Comparison of ENCODE assay signal across 21 cellular contexts in genomic region chr1:69639159-69639558, GRCh38.
"Had no signal": no experiment of that assay in that cellular context is flagged by ENCODE, and none has a peak within 500 bp of the region (broad histone marks: within the 10 kb centered on the region; RNA-seq: fewer than 3 reads in every experiment).

No MANE protein-coding gene starts in this region.

- H3K36me3 ChIP-seq: adrenal gland, colonic mucosa had no signal

- H3K4me3 ChIP-seq: adrenal gland, colonic mucosa, PC-9 had no signal

- H3K27ac ChIP-seq: adrenal gland, colonic mucosa, PC-9 had no signal

- H3K4me1 ChIP-seq: adrenal gland, colonic mucosa had no signal

- H3K4me2 ChIP-seq: PC-9 had no signal

- H3K9me3 ChIP-seq: adrenal gland, colonic mucosa had no signal

- DNase-seq: activated CD4-positive, alpha-beta T cell treated with anti-CD3 and anti-CD28 coated beads for 48 hours; activated CD4-positive, alpha-beta T cell treated with anti-CD3 and anti-CD28 coated beads, Interleukin-2, amount 50 U/mL, for 4 hours; activated CD4-positive, CD25-positive, alpha-beta regulatory T cell treated with anti-CD3 and anti-CD28 coated beads, Interleukin-2, amount 50 U/mL, for 72 hours; activated CD8-positive, alpha-beta memory T cell treated with anti-CD3 and anti-CD28 coated beads, Interleukin-2, amount 50 U/mL, for 48 hours; activated CD8-positive, alpha-beta T cell treated with anti-CD3 and anti-CD28 coated beads, Interleukin-2, amount 10 ng/mL, durations not matched to agents 7 days and 5 days; activated naive CD4-positive, alpha-beta T cell treated with anti-CD3 and anti-CD28 coated beads, Interleukin-2, amount 50 U/mL, for 16 hours; activated naive CD8-positive, alpha-beta T cell treated with anti-CD3 and anti-CD28 coated beads, Interleukin-2, amount 10 ng/mL, durations not matched to agents 7 days and 5 days; activated T-cell treated with anti-CD3 and anti-CD28 coated beads, Interleukin-2, amount 50 U/mL, for 1 hour; adrenal gland; anterior cingulate cortex; colonic mucosa; NCI-H1048; NCI-H146; NCI-H187 treated with DMSO at 0.1 percent for 48 hours; NCI-H2227 treated with DMSO at 0.1 percent for 48 hours; NCI-H446 treated with DMSO at 0.1 percent for 48 hours; NCI-H524 treated with DMSO at 0.1 percent for 48 hours; NCI-H82; PC-9; SHP77 treated with DMSO at 0.1 percent for 48 hours had no signal

- H2AFZ ChIP-seq: PC-9 had no signal

- ATAC-seq: activated CD8-positive, alpha-beta T cell treated with anti-CD3 and anti-CD28 coated beads, Interleukin-2, amount 10 ng/mL, durations not matched to agents 7 days and 5 days; WTC11 had no signal

- H3K27me3 ChIP-seq: adrenal gland, colonic mucosa had no signal
